ENCODE assay signal across 1 cellular context in genomic region chr5:139649082-139649991, GRCh38.
A peak's percentile ranks its signal among the peaks of the same experiment; 100 is the strongest.
TF ChIP-seq lines count a peak whose summit lies in the region.

No MANE protein-coding gene starts in this region.

TF ChIP-seq in K562, 482 proteins besides CTCF, POLR2A, EP300 and RAD21 (continued from another document):
- TF ChIP-seq MAZ (CRISPR knock-in tag; conservative IDR thresholded peaks at IDR 0.05 in 1 of 2, IDR thresholded peaks at IDR 0.05 in 1 of 2) (peak in 1 of 2 experiments; percentile 51; a peak in 1 of 4 replicates), KDM1A (IDR thresholded peaks at IDR 0.05) (0 out of 4 replicates have a peak, but pooled peaks of 1 of the 2 experiments have one; percentile 20), ZNF3 (CRISPR knock-in tag; IDR thresholded peaks at IDR 0.05) (no peak), NFIC (IDR thresholded peaks at IDR 0.05) (0 out of 2 replicates have a peak, but pooled peaks have one; percentile 4), ILF3 (IDR thresholded peaks at IDR 0.05; ENCODE audit: borderline replicate concordance) (no peak), MTA3 (IDR thresholded peaks at IDR 0.05; ENCODE audit: borderline replicate concordance) (no peak)
TF ChIP-seq in K562: peak in this region for 39.
